In the genomic region with DNA sequence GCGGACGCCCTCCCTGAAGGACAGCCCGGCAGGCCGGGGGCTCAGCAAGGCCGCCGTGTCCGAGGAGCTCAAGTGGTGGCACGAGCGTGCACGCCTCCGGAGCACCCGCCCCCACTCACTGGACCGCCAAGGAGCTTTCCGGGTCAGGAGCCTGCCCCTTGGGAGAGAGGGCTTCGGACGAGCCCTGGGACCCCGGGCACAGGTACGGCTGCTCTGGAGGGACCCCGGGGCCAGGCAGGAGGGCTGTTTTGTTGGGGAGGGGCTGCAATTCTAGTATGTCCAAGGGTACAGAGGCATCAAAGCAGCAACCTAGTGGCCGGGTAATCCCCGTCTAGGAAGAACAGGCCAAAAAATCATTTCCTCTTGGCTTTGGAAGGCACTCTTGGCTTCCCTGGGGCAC, we compare ENCODE assay signal across 15 cellular contexts. TPM values are rescaled to one million over a fixed set of nuclear protein-coding genes. Genes with fewer than 3 reads are reported as not detected.
"Had no signal": no experiment of that assay in that cellular context is flagged by ENCODE, and none has a peak within 500 bp of the region (broad histone marks: within the 10 kb centered on the region; RNA-seq: fewer than 3 reads in every experiment).

No MANE protein-coding gene starts in this region.

RNA-seq across cellular contexts. Expression of a gene that starts 17.2 kb away (rescaled TPM):
- total RNA-seq: dermis microvascular lymphatic vessel endothelial cell, lung microvascular endothelial cell had no signal
- polyA plus RNA-seq: endothelial cell of umbilical vein had no signal

RNA-seq across cellular contexts. Expression of a gene that starts 39.2 kb away (rescaled TPM):
- total RNA-seq: cerebellum, dermis microvascular lymphatic vessel endothelial cell, endothelial cell of umbilical vein, esophagus muscularis mucosa, frontal cortex, gastroesophageal sphincter, heart left ventricle, hepatocyte, kidney epithelial cell, left cardiac atrium, left ventricle myocardium superior, lower leg skin, lung microvascular endothelial cell, mesenteric fat pad, mucosa of descending colon had no signal
- polyA plus RNA-seq: endothelial cell of umbilical vein, heart left ventricle, hepatocyte had no signal
